Comparison of ENCODE assay signal across 10 cellular contexts in genomic region chr9:136792321-136793062, GRCh38. TPM values are rescaled to one million over a fixed set of nuclear protein-coding genes. Genes with fewer than 3 reads are reported as not detected.
DNase-seq lines count a peak whose midpoint lies in the region; ATAC-seq and TF ChIP-seq lines count a peak whose summit lies in the region.
"Had no signal": no experiment of that assay in that cellular context is flagged by ENCODE, and none has a peak within 500 bp of the region (broad histone marks: within the 10 kb centered on the region; RNA-seq: fewer than 3 reads in every experiment).

No MANE protein-coding gene starts in this region.

- ATAC-seq in GM21447 (IDR thresholded peaks at IDR 0.05; ENCODE audit: unreplicated experiment): no peak
- no peak for ATAC-seq in GM21367 (IDR thresholded peaks at IDR 0.05; ENCODE audit: unreplicated experiment)

- TF ChIP-seq POLR2A in Peyer's patch (IDR thresholded peaks at IDR 0.05) (no peak), prostate gland (IDR thresholded peaks at IDR 0.05) (no peak)

- H3K9me3 ChIP-seq in Peyer's patch (no peaks in the 10 kb centered on the region), prostate gland (no peaks in the 10 kb centered on the region)
- H3K9me3 ChIP-seq: right lobe of liver, SJCRH30 had no signal

- TF ChIP-seq CTCF in GM13977 (IDR thresholded peaks at IDR 0.05; ENCODE audit: extremely low read depth, insufficient read depth, missing control alignments) (no peak), Peyer's patch (IDR thresholded peaks at IDR 0.05) (no peak), epithelial cell of esophagus (IDR thresholded peaks at IDR 0.05; ENCODE audit: insufficient read depth, low read depth, low read length, missing control alignments) (no peak), prostate gland (IDR thresholded peaks at IDR 0.05) (no peak)

- in situ Hi-C loops in GM13977 (cut with MboI; ENCODE audit: low pct_unique_long_range_greater_than_20kb, low sequenced_read_pairs, unreplicated experiment): no loop called here

- no peaks in the 10 kb centered on the region for H3K36me3 ChIP-seq in Peyer's patch
- H3K36me3 ChIP-seq in prostate gland: no peaks in the 10 kb centered on the region
- H3K36me3 ChIP-seq: right lobe of liver, SJCRH30 had no signal

- DNase-seq in GM13977 (ENCODE audit: low spot score) (peak; percentile 7), Peyer's patch (peak in 1 of 3 donors; percentile 59), epithelial cell of esophagus (ENCODE audit: low read depth) (no peak), prostate gland (ENCODE audit: low spot score) (no peak), CD1c-positive myeloid dendritic cell (ENCODE audit: extremely low spot score) (no peak)
- DNase-seq in stimulated activated CD4-positive, alpha-beta T cell treated with anti-CD3 and anti-CD28 coated beads, Interleukin-1b, Interleukin-23, amount 100 ng/mL, for 48 hours: no peak

- WGBS in prostate gland: 81% methylated on average over 15 of the region's 15 CpGs

- intact Hi-C loops in prostate gland (cut with DNase I): loop anchor here (5.0 kb wide), 2 partner anchors 55 to 155 kb away; partner anchors contain the start of genes C8G and PHPT1

- H3K27me3 ChIP-seq in Peyer's patch: no peaks in the 10 kb centered on the region
- H3K27me3 ChIP-seq in prostate gland (replicated peaks; ENCODE audit: insufficient read depth): no peaks in the 10 kb centered on the region
- H3K27me3 ChIP-seq: right lobe of liver, SJCRH30 had no signal

- peak overlapping the region in 3 of 4 donors; percentile 59 to 73 (median 65) for H3K4me3 ChIP-seq in Peyer's patch
- peak overlapping the region; percentile 86 for H3K4me3 ChIP-seq in epithelial cell of esophagus (ENCODE audit: low read length)
- H3K4me3 ChIP-seq in prostate gland: peak overlapping the region in 1 of 2 donors; percentile 65

- peaks cover 2 to 61% (median 12%) of the 10 kb centered on the region in 4 donors for H3K4me1 ChIP-seq in Peyer's patch
- peaks cover 15% of the 10 kb centered on the region for H3K4me1 ChIP-seq in prostate gland (replicated peaks)

- H3K27ac ChIP-seq in Peyer's patch (peak overlapping the region; percentile 96 to 99 (median 97)), prostate gland (peak overlapping the region; percentile 99)
- H3K27ac ChIP-seq: SJCRH30 had no signal

RNA-seq across cellular contexts. Expression of gene TMEM141, which starts 1.3 kb away (rescaled TPM):
- total RNA-seq in Peyer's patch: 100 to 1,000 TPM in 3 of 4 donors, 10 to 100 TPM in 1; 52.0 to 240 (median 187) TPM
- 100 to 1,000 TPM; 181 to 335 TPM for total RNA-seq in prostate gland

RNA-seq across cellular contexts. Expression of gene CCDC183, which starts 3.6 kb away (rescaled TPM):
- 10 to 100 TPM; 16.6 to 69.9 (median 46.0) TPM for total RNA-seq in Peyer's patch
- total RNA-seq in prostate gland: 10 to 100 TPM in 1 of 2 donors, 1 to 10 TPM in 1; 9.5 to 45.0 TPM

RNA-seq across cellular contexts. Expression of gene RABL6, which starts 15.3 kb away (rescaled TPM):
- total RNA-seq in Peyer's patch (100 to 1,000 TPM in 3 of 4 donors, 10 to 100 TPM in 1; 98.4 to 187 (median 134) TPM), prostate gland (100 to 1,000 TPM in 1 of 2 donors, 10 to 100 TPM in 1; 76.6 to 124 TPM)

RNA-seq across cellular contexts. Expression of gene LCN15, which starts 28.2 kb away (rescaled TPM):
- total RNA-seq in Peyer's patch (1 to 10 TPM in 2 of 4 donors, not detected in 2; 1.5 to 9.3 TPM), prostate gland (under 1 TPM in 1 of 2 donors, not detected in 1; 0.40 TPM)
- total RNA-seq: right lobe of liver, SJCRH30 had no signal

RNA-seq across cellular contexts. Expression of gene LCN8, which starts 34.4 kb away (rescaled TPM):
- not detected for total RNA-seq in Peyer's patch
- total RNA-seq in prostate gland: not detected
- total RNA-seq: right lobe of liver, SJCRH30 had no signal
